ENCODE assay signal across 1 cellular context in genomic region chr1:3273447-3273846, GRCh38.
TF ChIP-seq lines count a peak whose summit lies in the region.

No MANE protein-coding gene starts in this region.

TF ChIP-seq in HepG2, 621 proteins besides CTCF, POLR2A, EP300 and RAD21:
- no peak for TF ChIP-seq NFAT5 (CRISPR knock-in tag; IDR thresholded peaks at IDR 0.05)
- no peak for TF ChIP-seq ZNF792 (CRISPR knock-in tag; IDR thresholded peaks at IDR 0.05)
- TF ChIP-seq, protein P1, sequence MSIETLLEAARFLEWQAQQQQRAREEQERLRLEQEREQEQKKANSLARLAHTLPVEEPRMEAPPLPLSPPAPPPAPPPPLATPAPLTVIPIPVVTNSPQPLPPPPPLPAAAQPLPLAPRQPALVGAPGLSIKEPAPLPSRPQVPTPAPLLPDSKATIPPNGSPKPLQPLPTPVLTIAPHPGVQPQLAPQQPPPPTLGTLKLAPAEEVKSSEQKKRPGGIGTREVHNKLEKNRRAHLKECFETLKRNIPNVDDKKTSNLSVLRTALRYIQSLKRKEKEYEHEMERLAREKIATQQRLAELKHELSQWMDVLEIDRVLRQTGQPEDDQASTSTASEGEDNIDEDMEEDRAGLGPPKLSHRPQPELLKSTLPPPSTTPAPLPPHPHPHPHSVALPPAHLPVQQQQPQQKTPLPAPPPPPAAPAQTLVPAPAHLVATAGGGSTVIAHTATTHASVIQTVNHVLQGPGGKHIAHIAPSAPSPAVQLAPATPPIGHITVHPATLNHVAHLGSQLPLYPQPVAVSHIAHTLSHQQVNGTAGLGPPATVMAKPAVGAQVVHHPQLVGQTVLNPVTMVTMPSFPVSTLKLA (IDR thresholded peaks at IDR 0.05), result peak; percentile 76
